8 cellular contexts compared by ENCODE assay signal in the genomic region with DNA sequence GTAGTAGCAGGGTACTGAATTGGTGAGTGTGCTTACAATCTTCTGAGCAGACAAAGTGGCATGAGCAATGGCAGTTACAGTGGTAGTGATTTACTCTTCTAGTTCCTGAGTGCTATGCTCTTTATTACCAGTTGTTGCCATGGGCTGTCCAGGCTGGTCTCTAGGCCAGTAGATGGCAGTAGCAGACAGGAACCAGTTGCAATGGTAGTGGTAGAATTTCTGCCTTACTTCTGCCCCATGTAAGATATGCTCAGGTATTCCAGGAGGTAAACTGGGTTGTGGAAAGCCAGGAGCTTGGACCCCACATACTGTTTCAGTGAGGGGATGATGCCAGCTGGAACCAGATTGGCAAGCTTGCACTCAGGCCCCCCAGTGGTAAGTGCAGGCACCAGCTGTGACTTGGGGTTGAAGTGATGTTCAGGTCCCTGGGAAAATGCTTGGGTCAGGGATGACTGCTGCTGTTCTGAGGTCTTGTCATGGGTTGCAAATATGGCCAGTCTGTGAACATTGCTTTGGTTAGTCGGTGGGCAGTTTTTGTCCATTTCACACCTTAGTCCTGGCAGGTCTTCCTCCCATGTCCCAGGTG.
DNase-seq lines count a peak whose midpoint lies in the region; ATAC-seq and TF ChIP-seq lines count a peak whose summit lies in the region.

No MANE protein-coding gene starts in this region.

- no peak overlapping the region for H3K4me3 ChIP-seq in mucosa of descending colon

- H3K9me3 ChIP-seq in mucosa of descending colon = no peaks in the 10 kb centered on the region

- DNase-seq in activated CD4-positive, alpha-beta T cell treated with anti-CD3 and anti-CD28 coated beads, Interleukin-2, amount 50 U/mL, for 4 hours = peak; percentile 1 to 3
- peak in 1 of 3 donors; percentile 21 for DNase-seq in mucosa of descending colon
- no peak for DNase-seq in A172 (ENCODE audit: low spot score)
- DNase-seq in activated CD8-positive, alpha-beta memory T cell treated with anti-CD3 and anti-CD28 coated beads for 24 hours = no peak
- no peak for DNase-seq in NCI-H1048 (lab: John Stamatoyannopoulos, UW)

- intact Hi-C loops in mucosa of descending colon (cut with DNase I, micrococcal nuclease) = no loop called here

- ATAC-seq in HG03378 (IDR thresholded peaks at IDR 0.05; ENCODE audit: unreplicated experiment) = peak; percentile 53
- peak; percentile 59 for ATAC-seq in mucosa of descending colon
- no peak for ATAC-seq in HG03565 (IDR thresholded peaks at IDR 0.05; ENCODE audit: unreplicated experiment)

- TF ChIP-seq CTCF in GM12873 (IDR thresholded peaks at IDR 0.05; ENCODE audit: insufficient read depth, low read depth, low read length, missing control alignments) (peak; percentile 67), mucosa of descending colon (IDR thresholded peaks at IDR 0.05) (no peak)

- no peaks in the 10 kb centered on the region for H3K4me1 ChIP-seq in mucosa of descending colon (ENCODE audit: low read depth)

- no peaks in the 10 kb centered on the region for H3K36me3 ChIP-seq in mucosa of descending colon (ENCODE audit: low read depth)

Comparison
In these comparisons a context has a peak if more than half of its experiments do, and no peak if none do; other contexts are left out.
1. DNase-seq: peak in activated CD4-positive, alpha-beta T cell treated with anti-CD3 and anti-CD28 coated beads, Interleukin-2, amount 50 U/mL, for 4 hours (2 of 2); none in A172 (single experiment), activated CD8-positive, alpha-beta memory T cell treated with anti-CD3 and anti-CD28 coated beads for 24 hours (single experiment) and NCI-H1048 (single experiment).